In the genomic region with DNA sequence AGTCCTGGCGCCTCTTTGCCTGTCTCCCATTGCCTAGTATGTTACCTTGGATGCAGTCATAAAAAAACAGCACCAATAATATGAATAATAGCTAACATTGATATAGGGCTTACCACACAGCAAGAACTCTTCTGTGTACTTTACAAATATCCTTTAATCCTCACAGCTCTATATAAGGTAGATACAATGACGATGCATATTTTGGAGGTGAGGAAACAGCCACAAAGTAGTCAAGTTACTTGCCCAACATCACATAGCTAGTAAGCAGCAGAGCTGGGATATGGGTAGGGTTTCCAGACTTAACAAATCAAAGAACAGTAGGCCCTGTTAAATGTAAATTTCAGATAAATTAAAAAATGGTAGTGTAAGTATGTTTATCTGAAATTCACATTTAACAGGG, we compare ENCODE assay signal across 16 cellular contexts.
DNase-seq lines count a peak whose midpoint lies in the region; TF ChIP-seq lines count a peak whose summit lies in the region.
"Had no signal": no experiment of that assay in that cellular context is flagged by ENCODE, and none has a peak within 500 bp of the region (broad histone marks: within the 10 kb centered on the region; RNA-seq: fewer than 3 reads in every experiment).

No MANE protein-coding gene starts in this region.

- peaks cover 4% of the 10 kb centered on the region for H3K4me1 ChIP-seq in mammary epithelial cell (ENCODE audit: insufficient read depth, low read length)

- 93% methylated on average over 2 of the region's 2 CpGs for WGBS in mammary epithelial cell (ENCODE audit: low coverage, missing lambda C conversion rate)

- no peak overlapping the region for H3K27ac ChIP-seq in mammary epithelial cell (ENCODE audit: insufficient read depth, low read depth, low read length)
- H3K27ac ChIP-seq in substantia nigra (ENCODE audit: low read depth, low read length, poor library complexity, severe bottlenecking) = no peak overlapping the region
- H3K27ac ChIP-seq: SJCRH30 had no signal

- H3K9me3 ChIP-seq in mammary epithelial cell (replicated peaks; ENCODE audit: insufficient read depth, low read length) = no peaks in the 10 kb centered on the region
- H3K9me3 ChIP-seq: SJCRH30 had no signal

- dilution Hi-C loops in mammary epithelial cell (cut with HindIII; ENCODE audit: low sequenced_read_pairs) = no loop called here

- intact Hi-C loops in mammary epithelial cell (cut with micrococcal nuclease) (loop anchor here (5.0 kb wide), 1 partner anchor 272 kb away; a partner anchor contains a TSS), cardiac septum (cut with DNase I) (no loop called here)

- H4K20me1 ChIP-seq in mammary epithelial cell (ENCODE audit: insufficient read depth, low read length) = no peaks in the 10 kb centered on the region

- H2AFZ ChIP-seq in mammary epithelial cell (ENCODE audit: low read depth, low read length) = no peak overlapping the region

- no peak overlapping the region for H3K9ac ChIP-seq in mammary epithelial cell (ENCODE audit: insufficient read depth, low read length)

- no peak overlapping the region for H3K4me3 ChIP-seq in LNCaP clone FGC (ENCODE audit: low read depth, low read length)
- H3K4me3 ChIP-seq in mammary epithelial cell (replicated peaks in 1 of 3; ENCODE audit: insufficient read depth in 1 of 3, low read depth in 2 of 3, low read length in 3 of 3) = no peak overlapping the region
- H3K4me3 ChIP-seq: GM23338, SJCRH30 had no signal

- BruUV-seq in mammary epithelial cell (replicated peaks; lab: Mats Ljungman, UMichigan) = no TSS peak

- H3K4me2 ChIP-seq in mammary epithelial cell (ENCODE audit: insufficient read depth, low read depth, low read length) = no peak overlapping the region
- H3K4me2 ChIP-seq: GM23338 had no signal

- DNase-seq in Daoy (ENCODE audit: low read depth) = peak; percentile 28
- peak; percentile 34 for DNase-seq in LNCaP clone FGC (ENCODE audit: low read depth)
- peak; percentile 68 for DNase-seq in mammary epithelial cell
- peak; percentile 79 for DNase-seq in non-pigmented ciliary epithelial cell (ENCODE audit: low read depth)
- DNase-seq in NCI-H187 treated with DMSO at 0.1 percent for 48 hours (lab: John Stamatoyannopoulos, UW) = no peak
- DNase-seq in mesenteric fat pad (ENCODE audit: low spot score) = no peak
- no peak for DNase-seq in cardiac septum (ENCODE audit: low spot score)
- DNase-seq in substantia nigra (lab: John Stamatoyannopoulos, UW) = no peak
- DNase-seq: activated CD4-positive, alpha-beta T cell treated with anti-CD3 and anti-CD28 coated beads, Interleukin-2, amount 50 U/mL, for 4 hours; CD4-positive, alpha-beta memory T cell; endodermal cell; GDM1; NCI-H1694 treated with DMSO at 0.1 percent for 48 hours; NCI-H748 treated with DMSO at 0.1 percent for 48 hours had no signal

- CTCF ChIA-PET in mammary epithelial cell (lab: Charles Lee; ENCODE audit: low non-redundant PET) = interaction anchor here (0.6 kb wide), 1 partner anchor 506 kb away, joined by 3 read pairs; no protein-coding TSS in a partner anchor

- in situ Hi-C loops in mammary epithelial cell (cut with MboI; ENCODE audit: low sequenced_read_pairs in 2 of 2) = loop anchor here in 1 of 2 donors (25.0 kb wide), 1 partner anchor 503 kb away; no protein-coding TSS in a partner anchor

- no peaks in the 10 kb centered on the region for H3K36me3 ChIP-seq in mammary epithelial cell (ENCODE audit: insufficient read depth, low read length)
- H3K36me3 ChIP-seq: SJCRH30 had no signal

- TF ChIP-seq CTCF in LNCaP clone FGC (IDR thresholded peaks at IDR 0.05; ENCODE audit: control insufficient read depth, extremely low read depth, insufficient read depth) (no peak), mammary epithelial cell (conservative IDR thresholded peaks at IDR 0.05 in 1 of 2, IDR thresholded peaks at IDR 0.05 in 1 of 2; ENCODE audit: extremely low read depth in 1 of 2, insufficient read depth in 1 of 2, low read depth in 1 of 2, low read length in 2 of 2) (no peak)

- H3K27me3 ChIP-seq in mammary epithelial cell (ENCODE audit: insufficient read depth, low read length) = no peaks in the 10 kb centered on the region
- H3K27me3 ChIP-seq: SJCRH30 had no signal

- H3K79me2 ChIP-seq in mammary epithelial cell (ENCODE audit: insufficient read depth, low read length) = no peaks in the 10 kb centered on the region

Comparison
In these comparisons a context has a peak if more than half of its experiments do, and no peak if none do; other contexts are left out.
1. DNase-seq: peak in Daoy (single experiment), LNCaP clone FGC (single experiment), mammary epithelial cell (single experiment) and non-pigmented ciliary epithelial cell (single experiment); none in NCI-H187 treated with DMSO at 0.1 percent for 48 hours (single experiment), mesenteric fat pad (single experiment), cardiac septum (single experiment) and substantia nigra (0 of 49).